Comparison of ENCODE assay signal across 15 cellular contexts in the genomic region with DNA sequence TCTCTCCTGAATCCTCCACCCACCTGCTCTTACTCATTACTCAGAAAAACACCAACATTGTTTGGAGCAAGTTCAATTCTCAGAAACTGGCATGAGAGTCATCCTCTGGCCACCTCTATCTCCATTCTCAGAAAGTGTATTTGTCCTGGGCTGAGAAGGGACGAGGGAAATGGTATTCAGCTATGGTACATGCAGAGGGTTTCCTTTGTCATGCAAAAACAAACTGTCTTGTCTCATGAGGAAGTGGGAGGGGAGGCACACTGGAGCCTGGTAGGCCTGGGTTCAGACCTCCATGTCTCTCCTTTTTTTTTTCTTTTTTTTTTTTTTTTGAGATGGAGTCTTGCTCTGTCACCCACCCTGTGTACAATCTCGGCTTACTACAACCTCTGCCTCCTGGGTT. TPM values are rescaled to one million over a fixed set of nuclear protein-coding genes. Genes with fewer than 3 reads are reported as not detected.
"Had no signal": no experiment of that assay in that cellular context is flagged by ENCODE, and none has a peak within 500 bp of the region (broad histone marks: within the 10 kb centered on the region; RNA-seq: fewer than 3 reads in every experiment).

No MANE protein-coding gene starts in this region.

- DNase-seq: activated CD4-positive, CD25-positive, alpha-beta regulatory T cell treated with anti-CD3 and anti-CD28 coated beads, Interleukin-2, amount 50 U/mL, for 72 hours; amniotic stem cell; body of pancreas; caudate nucleus; colonic mucosa; kidney; left lung; mammary epithelial cell; ovary; sigmoid colon; spleen; stimulated activated CD4-positive, alpha-beta T cell treated with anti-CD3 and anti-CD28 coated beads, Interleukin-1b, Interleukin-23, amount 100 ng/mL, for 48 hours; tibial artery had no signal

- H3K36me3 Mint-ChIP-seq: activated naive CD4-positive, alpha-beta T cell treated with anti-CD3 and anti-CD28 coated beads, Interleukin-2, amount 50 U/mL, for 24 hours had no signal

- ATAC-seq: body of pancreas, left lung had no signal

- H3K4me1 Mint-ChIP-seq: activated naive CD4-positive, alpha-beta T cell treated with anti-CD3 and anti-CD28 coated beads, Interleukin-2, amount 50 U/mL, for 24 hours had no signal

- H3K4me3 Mint-ChIP-seq: activated naive CD4-positive, alpha-beta T cell treated with anti-CD3 and anti-CD28 coated beads, Interleukin-2, amount 50 U/mL, for 24 hours had no signal

RNA-seq across cellular contexts. Expression of gene LILRA2, which starts 31.9 kb away (rescaled TPM):
- total RNA-seq: mammary epithelial cell had no signal

RNA-seq across cellular contexts. Expression of gene LAIR2, which starts 39.1 kb away (rescaled TPM):
- total RNA-seq: body of pancreas, esophagus muscularis mucosa, kidney, mammary epithelial cell, ovary, sigmoid colon had no signal

RNA-seq across cellular contexts. Expression of gene LILRA1, which starts 51.7 kb away (rescaled TPM):
- total RNA-seq: mammary epithelial cell had no signal
